ENCODE assay signal across 32 cellular contexts in genomic region chr2:183456177-183456576, GRCh38.
"Had no signal": no experiment of that assay in that cellular context is flagged by ENCODE, and none has a peak within 500 bp of the region (broad histone marks: within the 10 kb centered on the region; RNA-seq: fewer than 3 reads in every experiment).

No MANE protein-coding gene starts in this region.

- H3K9me3 ChIP-seq: body of pancreas, esophagus muscularis mucosa, gastrocnemius medialis had no signal

- H3K4me1 Mint-ChIP-seq: activated B cell treated with CpG ODN at 0.5 μM for 24 hours; activated T-helper 17 cell treated with anti-CD3 and anti-CD28 coated beads, Interleukin-2, amount 50 U/mL, for 72 hours; central memory CD8-positive, alpha-beta T cell; T-helper 17 cell had no signal

- H3K4me3 ChIP-seq: body of pancreas, coronary artery, esophagus muscularis mucosa, gastrocnemius medialis had no signal

- H3K27me3 ChIP-seq: body of pancreas, esophagus muscularis mucosa, foreskin keratinocyte, gastrocnemius medialis had no signal

- H3K27ac ChIP-seq: body of pancreas, coronary artery, esophagus muscularis mucosa, foreskin keratinocyte, gastrocnemius medialis, WERI-Rb-1 had no signal

- H3K27ac Mint-ChIP-seq: activated B cell treated with CpG ODN at 0.5 μM for 24 hours; activated CD8-positive, alpha-beta T cell treated with anti-CD3 and anti-CD28 coated beads for 36 hours; activated naive CD8-positive, alpha-beta T cell; activated T-helper 17 cell treated with anti-CD3 and anti-CD28 coated beads, Interleukin-2, amount 50 U/mL, for 72 hours; effector memory CD8-positive, alpha-beta T cell; T-helper 17 cell; T-helper 2 cell treated with Interferon-gamma antibody and Interleukin-4, amounts not matched to agents 5 μg/mL and 100 μg/mL, for 36 hours had no signal

- H3K4me3 Mint-ChIP-seq: activated B cell treated with CpG ODN at 0.5 μM for 24 hours; activated CD8-positive, alpha-beta T cell treated with anti-CD3 and anti-CD28 coated beads for 36 hours; activated naive CD8-positive, alpha-beta T cell; activated T-cell treated with anti-CD3 and anti-CD28 coated beads, Interleukin-2, amount 50 U/mL, for 4 hours; activated T-helper 17 cell treated with anti-CD3 and anti-CD28 coated beads, Interleukin-2, amount 50 U/mL, for 72 hours; central memory CD8-positive, alpha-beta T cell; effector memory CD8-positive, alpha-beta T cell; T-helper 17 cell; T-helper 2 cell treated with Interferon-gamma antibody and Interleukin-4, amounts not matched to agents 5 μg/mL and 100 μg/mL, for 36 hours had no signal

- DNase-seq: activated B cell treated with CpG ODN at 0.5 μM for 24 hours; activated CD4-positive, alpha-beta T cell treated with anti-CD3 and anti-CD28 coated beads for 48 hours; activated CD4-positive, alpha-beta T cell treated with anti-CD3 and anti-CD28 coated beads, Interleukin-2, amount 50 U/mL, for 1 hour; activated CD4-positive, alpha-beta T cell treated with anti-CD3 and anti-CD28 coated beads, Interleukin-2, amount 50 U/mL, for 48 hours; activated CD8-positive, alpha-beta memory T cell treated with anti-CD3 and anti-CD28 coated beads for 24 hours; activated CD8-positive, alpha-beta T cell treated with anti-CD3 and anti-CD28 coated beads for 36 hours; activated effector memory CD4-positive, alpha-beta T cell treated with Interleukin-2 at 50 U/mL for 16 hours; activated gamma-delta T cell treated with Interleukin-2 at 50 U/mL for 16 hours; activated naive CD4-positive, alpha-beta T cell treated with anti-CD3 and anti-CD28 coated beads, Interleukin-2, amount 50 U/mL, for 16 hours; activated naive CD4-positive, alpha-beta T cell treated with Interleukin-2 at 50 U/mL for 16 hours; activated T-cell treated with anti-CD3 and anti-CD28 coated beads, Interleukin-2, amount 50 U/mL, for 4 hours; amygdala; aorta; body of pancreas; dermis blood vessel endothelial cell; effector CD4-positive, alpha-beta T cell; effector memory CD8-positive, alpha-beta T cell; erythroblast; foreskin keratinocyte; gastrocnemius medialis; glutamatergic neuron; T-helper 1 cell; T-helper 17 cell; T1000; WERI-Rb-1 had no signal

- H3K36me3 ChIP-seq: esophagus muscularis mucosa, gastrocnemius medialis, WERI-Rb-1 had no signal

- H3K27me3 Mint-ChIP-seq: activated B cell treated with CpG ODN at 0.5 μM for 24 hours; activated CD8-positive, alpha-beta T cell treated with anti-CD3 and anti-CD28 coated beads for 36 hours; activated naive CD8-positive, alpha-beta T cell; activated T-helper 17 cell treated with anti-CD3 and anti-CD28 coated beads, Interleukin-2, amount 50 U/mL, for 72 hours; central memory CD8-positive, alpha-beta T cell; effector memory CD8-positive, alpha-beta T cell; T-helper 17 cell had no signal

- ATAC-seq: activated CD4-positive, CD25-positive, alpha-beta regulatory T cell treated with anti-CD3 and anti-CD28 coated beads, Interleukin-2, amount 50 U/mL, for 24 hours; activated CD8-positive, alpha-beta T cell treated with anti-CD3 and anti-CD28 coated beads for 36 hours; activated T-cell treated with anti-CD3 and anti-CD28 coated beads, Interleukin-2, amount 50 U/mL, for 4 hours; activated T-helper 17 cell treated with anti-CD3 and anti-CD28 coated beads, Interleukin-2, amount 50 U/mL, for 72 hours; body of pancreas; effector memory CD8-positive, alpha-beta T cell; foreskin keratinocyte; gastrocnemius medialis; T-helper 17 cell had no signal

- H3K4me1 ChIP-seq: body of pancreas, esophagus muscularis mucosa, foreskin keratinocyte, gastrocnemius medialis had no signal
